Comparison of ENCODE assay signal across 9 cellular contexts in genomic region chr19:18304496-18305312, GRCh38. TPM values are rescaled to one million over a fixed set of nuclear protein-coding genes. Genes with fewer than 3 reads are reported as not detected.
DNase-seq lines count a peak whose midpoint lies in the region; ATAC-seq, FAIRE-seq and TF ChIP-seq lines count a peak whose summit lies in the region.
"Had no signal": no experiment of that assay in that cellular context is flagged by ENCODE, and none has a peak within 500 bp of the region (broad histone marks: within the 10 kb centered on the region; RNA-seq: fewer than 3 reads in every experiment).

No MANE protein-coding gene starts in this region.

- BruUV-seq in OCI-LY7 (replicated peaks; lab: Mats Ljungman, UMichigan) = TSS peak; percentile 44

- H3K27ac ChIP-seq in OCI-LY7 (ENCODE audit: low read depth, low read length, poor library complexity, severe bottlenecking) (peak overlapping the region; percentile 94), esophagus muscularis mucosa (replicated peaks in 1 of 4) (peak overlapping the region; percentile 93 to 99 (median 98)), muscle layer of duodenum (ENCODE audit: low read length) (peak overlapping the region; percentile 98)

- no peaks in the 10 kb centered on the region for H3K27me3 ChIP-seq in esophagus muscularis mucosa
- no peaks in the 10 kb centered on the region for H3K27me3 ChIP-seq in muscle layer of duodenum (ENCODE audit: low read depth, low read length)

- no peaks in the 10 kb centered on the region for H3K9me2 ChIP-seq in OCI-LY7 (ENCODE audit: insufficient read depth, low read length)

- WGBS in esophagus muscularis mucosa = under 1% methylated on average over 20 of the region's 29 CpGs

- CTCF ChIA-PET in OCI-LY7 (lab: Charles Lee; ENCODE audit: unreplicated experiment) = interaction anchor here (0.6 to 0.9 kb wide), 3 partner anchors 17 to 24 kb away, joined by 3 to 4 read pairs (median 3); no protein-coding TSS in a partner anchor

- TF ChIP-seq EP300 in esophagus muscularis mucosa (IDR thresholded peaks at IDR 0.05) = no peak

- H3K4me1 ChIP-seq in OCI-LY7 (ENCODE audit: insufficient read depth, low read length, poor library complexity, severe bottlenecking) (peaks cover 54% of the 10 kb centered on the region), esophagus muscularis mucosa (peaks cover 73 to 87% (median 81%) of the 10 kb centered on the region in 4 donors), muscle layer of duodenum (ENCODE audit: control insufficient read depth in 1 of 2, insufficient read depth in 2 of 2, low read length in 2 of 2) (peaks cover 0 to 43% of the 10 kb centered on the region in 2 donors)

- H3K9me3 ChIP-seq in OCI-LY7 (ENCODE audit: low read length) = no peaks in the 10 kb centered on the region
- H3K9me3 ChIP-seq in esophagus muscularis mucosa = no peaks in the 10 kb centered on the region
- H3K9me3 ChIP-seq in muscle layer of duodenum (ENCODE audit: control insufficient read depth in 1 of 2, low read length in 2 of 2) = no peaks in the 10 kb centered on the region

- peak overlapping the region; percentile 65 for H3K4me3 ChIP-seq in OCI-LY7 (ENCODE audit: low read depth, low read length, poor library complexity, severe bottlenecking)
- peak overlapping the region; percentile 47 to 61 (median 49) for H3K4me3 ChIP-seq in esophagus muscularis mucosa
- H3K4me3 ChIP-seq in muscle layer of duodenum (ENCODE audit: low read depth in 1 of 2, low read length in 2 of 2) = peak overlapping the region; percentile 54 to 59

- FAIRE-seq in H54 (lab: Jason Lieb, UNC) = no peak
- FAIRE-seq: TTC549 had no signal

- peak overlapping the region; percentile 27; the same call in 1 of the 2 replicates for H2AFZ ChIP-seq in OCI-LY7 (ENCODE audit: low read length)

- peak overlapping the region; percentile 85 for H3K4me2 ChIP-seq in OCI-LY7 (ENCODE audit: low read length)

- no peaks in the 10 kb centered on the region for H3K79me2 ChIP-seq in OCI-LY7 (ENCODE audit: insufficient read depth, low read depth, low read length)

- POLR2A ChIA-PET in OCI-LY7 (lab: Charles Lee) = interaction anchor here (0.9 to 2.9 kb wide), 5 partner anchors 12 to 89 kb away, joined by 3 to 40 read pairs (median 9); partner anchors contain the start of genes JUND and LSM4

- peak; percentile 64 for TF ChIP-seq POLR2A in H54 (IDR thresholded peaks at IDR 0.05; ENCODE audit: low read depth, low read length)
- peak; percentile 76 for TF ChIP-seq POLR2A in esophagus muscularis mucosa (IDR thresholded peaks at IDR 0.05; ENCODE audit: low read depth)

- no peak for ATAC-seq in GM18519 (IDR thresholded peaks at IDR 0.05; ENCODE audit: low FRiP score, unreplicated experiment)

- H3K36me3 ChIP-seq in OCI-LY7 (ENCODE audit: insufficient read depth, low read length) (peaks cover 38% of the 10 kb centered on the region), esophagus muscularis mucosa (peaks cover 7 to 25% (median 14%) of the 10 kb centered on the region in 4 donors), muscle layer of duodenum (ENCODE audit: control insufficient read depth in 1 of 2, insufficient read depth in 2 of 2, low read length in 2 of 2) (peaks cover 0 to 24% of the 10 kb centered on the region in 2 donors)

- intact Hi-C loops in OCI-LY7 (cut with micrococcal nuclease; ENCODE audit: unreplicated experiment) = loop anchor here (1.0 kb wide), 3 partner anchors 13 to 25 kb away; partner anchors contain the start of gene LSM4
- intact Hi-C loops in esophagus muscularis mucosa (cut with DNase I) = no loop called here

- DNase-seq in CMK (ENCODE audit: low read depth) (peak; percentile 77), H54 (ENCODE audit: insufficient read length, low spot score) (peak; percentile 88), OCI-LY7 (ENCODE audit: low spot score) (peak; percentile 83), esophagus muscularis mucosa (ENCODE audit: extremely low spot score) (peak; percentile 96)
- DNase-seq in activated T-cell treated with anti-CD3 and anti-CD28 coated beads, Interleukin-2, amount 50 U/mL, for 48 hours = peak; percentile 90 to 92
- DNase-seq in stimulated activated CD8-positive, alpha-beta memory T cell treated with anti-CD3 and anti-CD28 coated beads, Interleukin-7, amount 100 ng/mL, for 24 hours (ENCODE audit: low read depth) = peak; percentile 65

- TF ChIP-seq CTCF in OCI-LY7 (conservative IDR thresholded peaks at IDR 0.05; ENCODE audit: low read length) (peak; percentile 26; the same call in 1 of the 2 replicates), esophagus muscularis mucosa (IDR thresholded peaks at IDR 0.05) (no peak)

- H4K20me1 ChIP-seq in OCI-LY7 (ENCODE audit: insufficient read depth, low read length) = no peaks in the 10 kb centered on the region

RNA-seq across cellular contexts. Expression of gene LSM4, which starts 18.2 kb away (rescaled TPM):
- total RNA-seq in OCI-LY7 (2014; rRNA removed; shearing (Covaris generic)) = 451 and 482 TPM in 2 replicates
- total RNA-seq in OCI-LY7 (2022) (232 and 252 TPM in 2 replicates), esophagus muscularis mucosa (100 to 1,000 TPM in 1 of 4 donors, 10 to 100 TPM in 3; 86.8 to 116 (median 93.9) TPM)

RNA-seq across cellular contexts. Expression of gene JUND, which starts 23.3 kb away (rescaled TPM):
- total RNA-seq in OCI-LY7 (2014; rRNA removed; shearing (Covaris generic)) = 138 and 144 TPM in 2 replicates
- 79.0 and 92.6 TPM in 2 replicates for total RNA-seq in OCI-LY7 (2022)
- 100 to 1,000 TPM; 325 to 457 (median 403) TPM for total RNA-seq in esophagus muscularis mucosa

RNA-seq across cellular contexts. Expression of gene IQCN, which starts 30.5 kb away (rescaled TPM):
- 0.38 and 3.7 TPM in 2 replicates for total RNA-seq in OCI-LY7 (2014; rRNA removed; shearing (Covaris generic))
- total RNA-seq in OCI-LY7 (2022) = 1.1 and 2.6 TPM in 2 replicates
- 1 to 10 TPM in 3 of 4 donors, under 1 TPM in 1; 0.52 to 2.5 (median 1.3) TPM for total RNA-seq in esophagus muscularis mucosa

RNA-seq across cellular contexts. Expression of gene PGPEP1, which starts 35.7 kb away (rescaled TPM):
- total RNA-seq in OCI-LY7 (2014; rRNA removed; shearing (Covaris generic)) = 15.2 and 18.9 TPM in 2 replicates
- total RNA-seq in OCI-LY7 (2022) (44.1 and 54.5 TPM in 2 replicates), esophagus muscularis mucosa (10 to 100 TPM; 15.0 to 50.3 (median 28.0) TPM)
